ENCODE assay signal across 8 cellular contexts in genomic region chr16:29877266-29877961, GRCh38. TPM values are rescaled to one million over a fixed set of nuclear protein-coding genes. Genes with fewer than 3 reads are reported as not detected.
DNase-seq lines count a peak whose midpoint lies in the region; TF ChIP-seq lines count a peak whose summit lies in the region.

No MANE protein-coding gene starts in this region.

- peak in 3 of 5 donors; percentile 15 to 31 (median 29) for DNase-seq in CD8-positive, alpha-beta memory T cell
- DNase-seq in activated CD4-positive, alpha-beta memory T cell treated with anti-CD3 and anti-CD28 coated beads, Interleukin-2, amount 10 ng/mL, durations not matched to agents 7 days and 5 days: peak; percentile 66
- peak; percentile 76 for DNase-seq in glutamatergic neuron
- peak; percentile 33 to 49 for DNase-seq in stimulated activated CD4-positive, alpha-beta T cell treated with anti-CD3 and anti-CD28 coated beads, Interleukin-2, amount 100 ng/mL, for 48 hours
- no peak for DNase-seq in esophagus squamous epithelium (lab: John Stamatoyannopoulos, UW)
- no peak for DNase-seq in midbrain (lab: John Stamatoyannopoulos, UW)
- no peak for DNase-seq in AML-193 (lab: John Stamatoyannopoulos, UW)

- POLR2A ChIA-PET in CD8-positive, alpha-beta memory T cell (lab: Charles Lee): no interaction called here
- POLR2A ChIA-PET in activated CD4-positive, alpha-beta memory T cell treated with anti-CD3 and anti-CD28 coated beads, Interleukin-2, amount 10 ng/mL, durations not matched to agents 7 days and 5 days (lab: Charles Lee): interaction anchor here (1.1 to 1.3 kb wide), 2 partner anchors 22 to 70 kb away, joined by 3 read pairs; partner anchors contain the start of gene SEZ6L2

- 46% methylated on average over 28 of the region's 28 CpGs for WGBS in HUES64
- WGBS in esophagus squamous epithelium, 2 donors: 9 to 16% methylated on average over 12 to 19 of the region's 28 CpGs

- peaks cover 13% of the 10 kb centered on the region for H3K27me3 ChIP-seq in CD8-positive, alpha-beta memory T cell (ENCODE audit: insufficient read depth, low read length, poor library complexity, severe bottlenecking)
- H3K27me3 ChIP-seq in HUES64 (ENCODE audit: insufficient read depth, low read length) (peaks cover 9% of the 10 kb centered on the region), esophagus squamous epithelium (peaks cover 7 to 60% (median 14%) of the 10 kb centered on the region in 4 donors)

- peaks cover 12% of the 10 kb centered on the region for H3K4me1 ChIP-seq in CD8-positive, alpha-beta memory T cell (ENCODE audit: insufficient read depth, low read length)
- peaks cover 4% of the 10 kb centered on the region; the same call in 1 of the 2 replicates for H3K4me1 ChIP-seq in HUES64 (ENCODE audit: insufficient read depth, low read length)
- peaks cover 0 to 16% (median 12%) of the 10 kb centered on the region in 3 donors for H3K4me1 ChIP-seq in esophagus squamous epithelium

- no peaks in the 10 kb centered on the region for H3K9me3 ChIP-seq in CD8-positive, alpha-beta memory T cell (ENCODE audit: low read length)
- no peaks in the 10 kb centered on the region for H3K9me3 ChIP-seq in HUES64 (ENCODE audit: insufficient read depth, low read depth, low read length)
- H3K9me3 ChIP-seq in esophagus squamous epithelium: no peaks in the 10 kb centered on the region

- H3K27ac ChIP-seq in CD8-positive, alpha-beta memory T cell (ENCODE audit: low read depth, low read length): no peak overlapping the region
- no peak overlapping the region for H3K27ac ChIP-seq in HUES64 (ENCODE audit: low read depth, low read length)
- H3K27ac ChIP-seq in esophagus squamous epithelium: no peak overlapping the region

- H3K36me3 Mint-ChIP-seq in CD8-positive, alpha-beta memory T cell: peaks cover 0 to 3% (median 0%) of the 10 kb centered on the region in 3 donors
- H3K36me3 Mint-ChIP-seq in activated CD4-positive, alpha-beta memory T cell treated with anti-CD3 and anti-CD28 coated beads, Interleukin-2, amount 10 ng/mL, durations not matched to agents 7 days and 5 days (ENCODE audit: low read depth): no peaks in the 10 kb centered on the region
- H3K36me3 Mint-ChIP-seq in glutamatergic neuron (ENCODE audit: unreplicated experiment): peaks cover 15% of the 10 kb centered on the region

- no peaks in the 10 kb centered on the region for H3K36me3 ChIP-seq in CD8-positive, alpha-beta memory T cell (ENCODE audit: insufficient read depth, low read length)
- peaks cover 5% of the 10 kb centered on the region for H3K36me3 ChIP-seq in HUES64 (ENCODE audit: insufficient read depth, low read length)
- H3K36me3 ChIP-seq in esophagus squamous epithelium: no peaks in the 10 kb centered on the region

- intact Hi-C loops in esophagus squamous epithelium (cut with DNase I): no loop called here

- H3K4me1 Mint-ChIP-seq in CD8-positive, alpha-beta memory T cell: peaks cover 13 to 20% (median 18%) of the 10 kb centered on the region in 3 donors
- peaks cover 16% of the 10 kb centered on the region for H3K4me1 Mint-ChIP-seq in activated CD4-positive, alpha-beta memory T cell treated with anti-CD3 and anti-CD28 coated beads, Interleukin-2, amount 10 ng/mL, durations not matched to agents 7 days and 5 days
- H3K4me1 Mint-ChIP-seq in glutamatergic neuron (ENCODE audit: low read depth, unreplicated experiment): no peaks in the 10 kb centered on the region

- CTCF ChIA-PET in CD8-positive, alpha-beta memory T cell (lab: Charles Lee): interaction anchor here (0.7 to 1.5 kb wide), 3 partner anchors 14 to 552 kb away, joined by 3 read pairs; partner anchors contain the start of genes CDIPT and DCTPP1
- CTCF ChIA-PET in activated CD4-positive, alpha-beta memory T cell treated with anti-CD3 and anti-CD28 coated beads, Interleukin-2, amount 10 ng/mL, durations not matched to agents 7 days and 5 days (lab: Charles Lee): interaction anchor here (1.5 kb wide), 1 partner anchor 87 kb away, joined by 4 read pairs; the partner anchor contains the start of gene KIF22

- H3K27ac Mint-ChIP-seq in CD8-positive, alpha-beta memory T cell: peak overlapping the region in 2 of 8 donors; percentile 31 to 51
- no peak overlapping the region for H3K27ac Mint-ChIP-seq in activated CD4-positive, alpha-beta memory T cell treated with anti-CD3 and anti-CD28 coated beads, Interleukin-2, amount 10 ng/mL, durations not matched to agents 7 days and 5 days
- H3K27ac Mint-ChIP-seq in glutamatergic neuron (ENCODE audit: unreplicated experiment): no peak overlapping the region

- H3K4me3 ChIP-seq in CD8-positive, alpha-beta memory T cell (ENCODE audit: low read length): peak overlapping the region; percentile 26
- H3K4me3 ChIP-seq in HUES64 (ENCODE audit: low read length) (peak overlapping the region; percentile 57), esophagus squamous epithelium (peak overlapping the region in 2 of 4 donors; percentile 28 to 50)

- no peak for TF ChIP-seq CTCF in glutamatergic neuron (IDR thresholded peaks at IDR 0.05; ENCODE audit: partially characterized antibody, unreplicated experiment)
- TF ChIP-seq CTCF in esophagus squamous epithelium (IDR thresholded peaks at IDR 0.05): no peak

- H3K27me3 Mint-ChIP-seq in CD8-positive, alpha-beta memory T cell: peaks cover 24 to 38% of the 10 kb centered on the region in 2 donors
- peaks cover 31% of the 10 kb centered on the region for H3K27me3 Mint-ChIP-seq in activated CD4-positive, alpha-beta memory T cell treated with anti-CD3 and anti-CD28 coated beads, Interleukin-2, amount 10 ng/mL, durations not matched to agents 7 days and 5 days
- H3K27me3 Mint-ChIP-seq in glutamatergic neuron (ENCODE audit: unreplicated experiment): peaks cover 4% of the 10 kb centered on the region

- TF ChIP-seq POLR2A in esophagus squamous epithelium (IDR thresholded peaks at IDR 0.05): no peak

- H3K9ac ChIP-seq in HUES64 (ENCODE audit: low read depth, low read length): peak overlapping the region; percentile 46; the same call in 1 of the 2 replicates

- H3K9me3 Mint-ChIP-seq in CD8-positive, alpha-beta memory T cell: no peaks in the 10 kb centered on the region
- no peaks in the 10 kb centered on the region for H3K9me3 Mint-ChIP-seq in activated CD4-positive, alpha-beta memory T cell treated with anti-CD3 and anti-CD28 coated beads, Interleukin-2, amount 10 ng/mL, durations not matched to agents 7 days and 5 days
- peaks cover 7% of the 10 kb centered on the region for H3K9me3 Mint-ChIP-seq in glutamatergic neuron (ENCODE audit: unreplicated experiment)

- H3K4me3 Mint-ChIP-seq in CD8-positive, alpha-beta memory T cell: peak overlapping the region; percentile 9 to 83 (median 73)
- peak overlapping the region; percentile 18 for H3K4me3 Mint-ChIP-seq in activated CD4-positive, alpha-beta memory T cell treated with anti-CD3 and anti-CD28 coated beads, Interleukin-2, amount 10 ng/mL, durations not matched to agents 7 days and 5 days
- H3K4me3 Mint-ChIP-seq in glutamatergic neuron (ENCODE audit: unreplicated experiment): peak overlapping the region; percentile 23

RNA-seq across cellular contexts. Expression of gene CDIPT, which starts 14.4 kb away (rescaled TPM):
- 10 to 100 TPM; 63.9 to 68.4 TPM for total RNA-seq in CD8-positive, alpha-beta memory T cell
- polyA plus RNA-seq in CD8-positive, alpha-beta memory T cell: 109 TPM
- polyA plus RNA-seq in HUES64 (2013, experiment 1 of 2): 35.3 TPM
- 40.3 TPM for polyA plus RNA-seq in HUES64 (2013, experiment 2 of 2)
- 10 to 100 TPM; 60.0 to 63.2 TPM for total RNA-seq in activated CD4-positive, alpha-beta memory T cell treated with anti-CD3 and anti-CD28 coated beads, Interleukin-2, amount 10 ng/mL, durations not matched to agents 7 days and 5 days
- total RNA-seq in glutamatergic neuron (ENCODE audit: unreplicated experiment) (71.0 TPM), esophagus squamous epithelium (10 to 100 TPM; 34.6 to 78.8 (median 44.6) TPM)

RNA-seq across cellular contexts. Expression of gene SEZ6L2, which starts 21.9 kb away (rescaled TPM):
- total RNA-seq in CD8-positive, alpha-beta memory T cell: under 1 TPM; 0.07 to 0.15 TPM
- not detected for polyA plus RNA-seq in CD8-positive, alpha-beta memory T cell
- 24.5 TPM for polyA plus RNA-seq in HUES64 (2013, experiment 1 of 2)
- 29.4 TPM for polyA plus RNA-seq in HUES64 (2013, experiment 2 of 2)
- under 1 TPM; 0.08 to 0.13 TPM for total RNA-seq in activated CD4-positive, alpha-beta memory T cell treated with anti-CD3 and anti-CD28 coated beads, Interleukin-2, amount 10 ng/mL, durations not matched to agents 7 days and 5 days
- total RNA-seq in glutamatergic neuron (ENCODE audit: unreplicated experiment): 176 TPM
- 1 to 10 TPM in 2 of 4 donors, under 1 TPM in 1, not detected in 1; 0.22 to 2.8 (median 1.1) TPM for total RNA-seq in esophagus squamous epithelium

RNA-seq across cellular contexts. Expression of gene ASPHD1, which starts 22.9 kb away (rescaled TPM):
- total RNA-seq in CD8-positive, alpha-beta memory T cell: 1 to 10 TPM; 1.2 to 1.7 TPM
- not detected for polyA plus RNA-seq in CD8-positive, alpha-beta memory T cell
- 5.2 TPM for polyA plus RNA-seq in HUES64 (2013, experiment 1 of 2)
- polyA plus RNA-seq in HUES64 (2013, experiment 2 of 2): 5.6 TPM
- under 1 TPM in 1 of 2 experiments, not detected in 1; 0.15 TPM for total RNA-seq in activated CD4-positive, alpha-beta memory T cell treated with anti-CD3 and anti-CD28 coated beads, Interleukin-2, amount 10 ng/mL, durations not matched to agents 7 days and 5 days
- 56.4 TPM for total RNA-seq in glutamatergic neuron (ENCODE audit: unreplicated experiment)
- total RNA-seq in esophagus squamous epithelium: under 1 TPM in 2 of 4 donors, not detected in 2; 0.32 to 0.61 TPM

RNA-seq across cellular contexts. Expression of gene KCTD13, which starts 48.6 kb away (rescaled TPM):
- total RNA-seq in CD8-positive, alpha-beta memory T cell: 10 to 100 TPM; 35.7 to 37.1 TPM
- polyA plus RNA-seq in CD8-positive, alpha-beta memory T cell: 15.9 TPM
- polyA plus RNA-seq in HUES64 (2013, experiment 1 of 2): 6.3 TPM
- 8.6 TPM for polyA plus RNA-seq in HUES64 (2013, experiment 2 of 2)
- 10 to 100 TPM; 34.5 to 36.0 TPM for total RNA-seq in activated CD4-positive, alpha-beta memory T cell treated with anti-CD3 and anti-CD28 coated beads, Interleukin-2, amount 10 ng/mL, durations not matched to agents 7 days and 5 days
- total RNA-seq in glutamatergic neuron (ENCODE audit: unreplicated experiment): 18.4 TPM
- 10 to 100 TPM in 3 of 4 donors, 1 to 10 TPM in 1; 8.4 to 17.2 (median 13.9) TPM for total RNA-seq in esophagus squamous epithelium

RNA-seq across cellular contexts. Expression of gene MVP, which starts 57.2 kb away (rescaled TPM):
- total RNA-seq in CD8-positive, alpha-beta memory T cell: 10 to 100 TPM; 54.5 to 55.4 TPM
- 155 TPM for polyA plus RNA-seq in CD8-positive, alpha-beta memory T cell
- 0.80 TPM for polyA plus RNA-seq in HUES64 (2013, experiment 1 of 2)
- 1.4 TPM for polyA plus RNA-seq in HUES64 (2013, experiment 2 of 2)
- total RNA-seq in activated CD4-positive, alpha-beta memory T cell treated with anti-CD3 and anti-CD28 coated beads, Interleukin-2, amount 10 ng/mL, durations not matched to agents 7 days and 5 days: 100 to 1,000 TPM; 167 TPM
- total RNA-seq in glutamatergic neuron (ENCODE audit: unreplicated experiment) (82.7 TPM), esophagus squamous epithelium (100 to 1,000 TPM in 2 of 4 donors, 10 to 100 TPM in 2; 54.0 to 133 (median 97.6) TPM)

Comparison
In these comparisons a context has a peak if more than half of its experiments do, and no peak if none do; other contexts are left out.
1. DNase-seq: peak in CD8-positive, alpha-beta memory T cell (3 of 5), activated CD4-positive, alpha-beta memory T cell treated with anti-CD3 and anti-CD28 coated beads, Interleukin-2, amount 10 ng/mL, durations not matched to agents 7 days and 5 days (single experiment), glutamatergic neuron (single experiment) and stimulated activated CD4-positive, alpha-beta T cell treated with anti-CD3 and anti-CD28 coated beads, Interleukin-2, amount 100 ng/mL, for 48 hours (2 of 2); none in esophagus squamous epithelium (single experiment), midbrain (single experiment) and AML-193 (0 of 2).
2. H3K4me3 Mint-ChIP-seq: peak in every context shown above with its lines; median percentile 73 in CD8-positive, alpha-beta memory T cell; 23 in glutamatergic neuron; 18 in activated CD4-positive, alpha-beta memory T cell treated with anti-CD3 and anti-CD28 coated beads, Interleukin-2, amount 10 ng/mL, durations not matched to agents 7 days and 5 days.
3. RNA of gene SEZ6L2, which starts 21.9 kb away (total RNA-seq): 176 TPM in glutamatergic neuron (single experiment); 0.22 to 2.8 TPM in esophagus squamous epithelium, 0.07 to 0.15 TPM in CD8-positive, alpha-beta memory T cell and 0.08 to 0.13 TPM in activated CD4-positive, alpha-beta memory T cell treated with anti-CD3 and anti-CD28 coated beads, Interleukin-2, amount 10 ng/mL, durations not matched to agents 7 days and 5 days; every median in the first group is over 10 times any median in the second.
4. RNA of gene ASPHD1, which starts 22.9 kb away (total RNA-seq): 56.4 TPM in glutamatergic neuron (single experiment); 1.2 to 1.7 TPM in CD8-positive, alpha-beta memory T cell, 0.32 to 0.61 TPM in esophagus squamous epithelium and 0.15 TPM in activated CD4-positive, alpha-beta memory T cell treated with anti-CD3 and anti-CD28 coated beads, Interleukin-2, amount 10 ng/mL, durations not matched to agents 7 days and 5 days; every median in the first group is over 10 times any median in the second.